14 cellular contexts compared by ENCODE assay signal in genomic region chr5:53323943-53324642, GRCh38.
DNase-seq lines count a peak whose midpoint lies in the region; ATAC-seq and TF ChIP-seq lines count a peak whose summit lies in the region.
"Had no signal": no experiment of that assay in that cellular context is flagged by ENCODE, and none has a peak within 500 bp of the region (broad histone marks: within the 10 kb centered on the region; RNA-seq: fewer than 3 reads in every experiment).

No MANE protein-coding gene starts in this region.

- H3K27ac ChIP-seq in RWPE1: peak overlapping the region; percentile 66; the same call in 1 of the 2 replicates
- H3K27ac ChIP-seq in substantia nigra (ENCODE audit: low read depth, low read length, poor library complexity, severe bottlenecking): no peak overlapping the region
- H3K27ac ChIP-seq: parathyroid adenoma, suprapubic skin, VCaP had no signal

- ATAC-seq in GM18870 (IDR thresholded peaks at IDR 0.05; ENCODE audit: unreplicated experiment): peak; percentile 93
- peak; percentile 82 for ATAC-seq in HG02798 (IDR thresholded peaks at IDR 0.05; ENCODE audit: poor library complexity, unreplicated experiment)
- ATAC-seq in effector memory CD8-positive, alpha-beta T cell (replicated peaks): no peak

- no peaks in the 10 kb centered on the region for H3K27me3 Mint-ChIP-seq in effector memory CD8-positive, alpha-beta T cell
- H3K27me3 Mint-ChIP-seq: central memory CD8-positive, alpha-beta T cell; memory B cell had no signal

- CTCF ChIA-PET in RWPE1 (lab: Yijun Ruan, JAX): interaction anchor here (1.0 kb wide), 2 partner anchors 10 to 154 kb away, joined by 3 to 4 read pairs; no protein-coding TSS in a partner anchor

- no peaks in the 10 kb centered on the region for H3K36me3 Mint-ChIP-seq in effector memory CD8-positive, alpha-beta T cell (ENCODE audit: insufficient read depth)
- H3K36me3 Mint-ChIP-seq: memory B cell had no signal

- no peaks in the 10 kb centered on the region for H3K4me1 Mint-ChIP-seq in effector memory CD8-positive, alpha-beta T cell (ENCODE audit: low read depth in 2 of 2)
- H3K4me1 Mint-ChIP-seq: central memory CD8-positive, alpha-beta T cell; memory B cell had no signal

- POLR2A ChIA-PET in RWPE1 (lab: Yijun Ruan, JAX; ENCODE audit: low non-redundant PET): interaction anchor here (0.6 kb wide), 2 partner anchors 102 to 437 kb away, joined by 3 to 4 read pairs; no protein-coding TSS in a partner anchor

- no peaks in the 10 kb centered on the region for H3K9me3 Mint-ChIP-seq in effector memory CD8-positive, alpha-beta T cell
- H3K9me3 Mint-ChIP-seq: central memory CD8-positive, alpha-beta T cell; memory B cell had no signal

- DNase-seq in RWPE1 (ENCODE audit: low spot score) (peak; percentile 71), lung microvascular endothelial cell (ENCODE audit: low read depth in 2 of 2) (peak; percentile 7 to 15), substantia nigra (lab: John Stamatoyannopoulos, UW) (no peak), T-helper 9 cell (no peak)
- DNase-seq in effector memory CD8-positive, alpha-beta T cell: no peak
- DNase-seq: NCI-H2081; stimulated activated CD4-positive, alpha-beta T cell treated with anti-CD3 and anti-CD28 coated beads, Interleukin-4, amount 100 ng/mL, for 4 hours had no signal

- no peak overlapping the region for H3K27ac Mint-ChIP-seq in effector memory CD8-positive, alpha-beta T cell
- H3K27ac Mint-ChIP-seq: memory B cell had no signal

- H3K4me3 Mint-ChIP-seq in effector memory CD8-positive, alpha-beta T cell: no peak overlapping the region
- H3K4me3 Mint-ChIP-seq: central memory CD8-positive, alpha-beta T cell; memory B cell had no signal

- no peak for TF ChIP-seq CTCF in RWPE1 (conservative IDR thresholded peaks at IDR 0.05; ENCODE audit: low read depth)

Comparison
In these comparisons a context has a peak if more than half of its experiments do, and no peak if none do; other contexts are left out.
1. DNase-seq: peak in RWPE1 (single experiment) and lung microvascular endothelial cell (2 of 2); none in substantia nigra (0 of 49), T-helper 9 cell (single experiment) and effector memory CD8-positive, alpha-beta T cell (0 of 3).